In genomic region chr11:14544611-14545010, GRCh38 we compare ENCODE assay signal across 8 cellular contexts. TPM values are rescaled to one million over a fixed set of nuclear protein-coding genes. Genes with fewer than 3 reads are reported as not detected.
DNase-seq lines count a peak whose midpoint lies in the region; ATAC-seq and TF ChIP-seq lines count a peak whose summit lies in the region.

No MANE protein-coding gene starts in this region.

- no peak overlapping the region for H3K27ac ChIP-seq in caudate nucleus (ENCODE audit: low read depth, low read length)

- no peak overlapping the region for H3K4me3 ChIP-seq in epithelial cell of esophagus (ENCODE audit: low read length)

- ATAC-seq in GM18499 (IDR thresholded peaks at IDR 0.05; ENCODE audit: insufficient read depth, unreplicated experiment): peak; percentile 86
- peak; percentile 90 for ATAC-seq in GM21723 (IDR thresholded peaks at IDR 0.05; ENCODE audit: unreplicated experiment)

- DNase-seq in HT1080 (ENCODE audit: low read depth) (peak; percentile 30), epithelial cell of esophagus (ENCODE audit: low read depth) (peak; percentile 13), iPS-NIHi11 (ENCODE audit: low spot score) (no peak), NCI-H2227 treated with DMSO at 0.1 percent for 48 hours (lab: John Stamatoyannopoulos, UW) (no peak), caudate nucleus (lab: John Stamatoyannopoulos, UW) (no peak), COLO668 (lab: John Stamatoyannopoulos, UW; ENCODE audit: unreplicated experiment) (no peak)

- TF ChIP-seq CTCF in epithelial cell of esophagus (IDR thresholded peaks at IDR 0.05; ENCODE audit: insufficient read depth, low read depth, low read length, missing control alignments): no peak

RNA-seq across cellular contexts. Expression of gene PSMA1, which starts 24.4 kb away (rescaled TPM):
- 224 and 233 TPM in 2 replicates for total RNA-seq in HT1080 (2014; rRNA removed; shearing (Covaris generic))
- 281 and 288 TPM in 2 replicates for polyA plus RNA-seq in HT1080 (2015; cell fraction: cytosol; rRNA removed)
- 379 and 405 TPM in 2 replicates for polyA plus RNA-seq in HT1080 (2015; cell fraction: nucleus; rRNA removed)

RNA-seq across cellular contexts. Expression of gene COPB1, which starts 45.0 kb away (rescaled TPM):
- total RNA-seq in HT1080 (2014; rRNA removed; shearing (Covaris generic)): 131 and 132 TPM in 2 replicates
- polyA plus RNA-seq in HT1080 (2015; cell fraction: cytosol; rRNA removed): 106 and 132 TPM in 2 replicates
- polyA plus RNA-seq in HT1080 (2015; cell fraction: nucleus; rRNA removed): 357 and 386 TPM in 2 replicates

Comparison
In these comparisons a context has a peak if more than half of its experiments do, and no peak if none do; other contexts are left out.
1. DNase-seq: peak in HT1080 (single experiment) and epithelial cell of esophagus (single experiment); none in iPS-NIHi11 (single experiment), NCI-H2227 treated with DMSO at 0.1 percent for 48 hours (single experiment), caudate nucleus (0 of 61) and COLO668 (single experiment).